Comparison of ENCODE assay signal across 9 cellular contexts in the genomic region with DNA sequence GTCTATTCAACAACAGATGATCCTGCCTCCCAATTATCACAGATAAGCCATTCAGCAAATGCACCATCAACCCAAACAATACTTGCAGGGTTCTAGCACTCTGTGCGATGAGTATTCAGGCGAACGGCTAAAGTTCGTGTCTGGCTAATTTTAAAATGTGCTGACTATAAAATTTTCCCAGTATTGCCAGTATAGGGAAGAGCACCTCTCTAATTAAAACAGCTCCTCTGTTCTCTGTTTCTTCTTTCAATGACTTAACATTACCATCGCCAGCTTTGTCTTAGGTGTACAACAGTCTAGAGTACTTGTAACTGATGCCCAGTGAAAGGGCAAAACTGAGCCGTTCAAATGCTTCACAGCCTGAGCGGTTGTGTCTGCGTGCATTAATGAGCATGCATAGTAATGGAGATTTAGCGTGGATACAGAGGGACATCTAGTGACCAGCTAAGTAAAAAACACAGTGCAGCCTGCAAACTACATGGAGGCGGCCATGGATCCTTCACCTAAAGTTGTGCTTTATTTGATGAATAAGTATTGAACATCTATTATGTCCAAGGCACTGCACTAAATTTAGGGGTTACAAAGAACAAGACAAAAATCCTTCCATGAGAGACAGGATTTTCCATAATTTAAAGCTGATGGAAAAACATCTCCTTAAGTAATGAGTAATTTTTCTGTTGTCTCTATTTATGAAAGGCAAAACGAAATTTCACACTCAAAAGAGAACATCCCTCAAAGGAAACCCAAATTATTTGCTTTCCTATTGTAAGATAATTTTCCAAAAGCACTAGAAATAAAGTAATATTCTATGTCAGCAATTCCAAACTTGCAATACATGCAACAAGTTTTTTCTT.
DNase-seq lines count a peak whose midpoint lies in the region; ATAC-seq, FAIRE-seq and TF ChIP-seq lines count a peak whose summit lies in the region.
"Had no signal": no experiment of that assay in that cellular context is flagged by ENCODE, and none has a peak within 500 bp of the region (broad histone marks: within the 10 kb centered on the region; RNA-seq: fewer than 3 reads in every experiment).

No MANE protein-coding gene starts in this region.

- H3K9me3 Mint-ChIP-seq in glutamatergic neuron (ENCODE audit: unreplicated experiment) (no peaks in the 10 kb centered on the region), T-cell (no peaks in the 10 kb centered on the region)

- TF ChIP-seq CTCF in WERI-Rb-1 (IDR thresholded peaks at IDR 0.05; ENCODE audit: low read depth, low read length) (peak; percentile 68), glutamatergic neuron (IDR thresholded peaks at IDR 0.05; ENCODE audit: partially characterized antibody, unreplicated experiment) (no peak)

- no peak overlapping the region for H3K27ac Mint-ChIP-seq in glutamatergic neuron (ENCODE audit: unreplicated experiment)
- no peak overlapping the region for H3K27ac Mint-ChIP-seq in T-cell

- H3K4me1 Mint-ChIP-seq in glutamatergic neuron (ENCODE audit: low read depth, unreplicated experiment), result no peaks in the 10 kb centered on the region
- no peaks in the 10 kb centered on the region for H3K4me1 Mint-ChIP-seq in T-cell

- peaks cover 4% of the 10 kb centered on the region for H3K4me1 ChIP-seq in ACC112 (ENCODE audit: control insufficient read depth, insufficient read depth, low read length, unreplicated experiment)

- no peaks in the 10 kb centered on the region for H3K27me3 ChIP-seq in ACC112 (ENCODE audit: insufficient read depth, low read length)
- peaks cover 97% of the 10 kb centered on the region for H3K27me3 ChIP-seq in WERI-Rb-1 (ENCODE audit: insufficient read depth, low read depth, severe bottlenecking)

- FAIRE-seq in GM12891 (lab: Jason Lieb, UNC), result no peak

- no peaks in the 10 kb centered on the region for H3K79me2 ChIP-seq in ACC112 (ENCODE audit: control insufficient read depth, insufficient read depth, low read length, unreplicated experiment)

- H3K9me3 ChIP-seq in WERI-Rb-1 (ENCODE audit: severe bottlenecking), result no peaks in the 10 kb centered on the region

- no peak for TF ChIP-seq POLR2A in GM12891 (IDR thresholded peaks at IDR 0.05; ENCODE audit: low read depth, low read length)

- POLR2A ChIA-PET in T-cell (lab: Charles Lee), result no interaction called here

- no peak for ATAC-seq in T-cell (replicated peaks in 1 of 4)
- no peak for ATAC-seq in GM18870 (IDR thresholded peaks at IDR 0.05; ENCODE audit: unreplicated experiment)

- H3K4me3 Mint-ChIP-seq in glutamatergic neuron (ENCODE audit: unreplicated experiment) (no peak overlapping the region), T-cell (no peak overlapping the region)

- H3K27me3 Mint-ChIP-seq in glutamatergic neuron (ENCODE audit: unreplicated experiment) (no peaks in the 10 kb centered on the region), T-cell (peaks cover 5 to 14% of the 10 kb centered on the region in 2 donors)

- H3K36me3 Mint-ChIP-seq in glutamatergic neuron (ENCODE audit: unreplicated experiment) (no peaks in the 10 kb centered on the region), T-cell (no peaks in the 10 kb centered on the region)

- DNase-seq in GM12891 (ENCODE audit: insufficient read length, low spot score), result peak; percentile 5
- peak; percentile 88 for DNase-seq in NCI-H2107 (lab: John Stamatoyannopoulos, UW)
- peak; percentile 39 for DNase-seq in WERI-Rb-1
- DNase-seq in glutamatergic neuron, result peak; percentile 27
- DNase-seq in putamen (ENCODE audit: low spot score), result peak; percentile 58
- no peak for DNase-seq in T-cell

- CTCF ChIA-PET in T-cell (lab: Charles Lee), result no interaction called here

- no peak overlapping the region for H3K4me3 ChIP-seq in ACC112 (ENCODE audit: low read depth, low read length)
- H3K4me3 ChIP-seq in WERI-Rb-1 (ENCODE audit: low read depth, low read length), result no peak overlapping the region

- H3K27ac ChIP-seq in ACC112 (ENCODE audit: low read depth, low read length), result no peak overlapping the region
- H3K27ac ChIP-seq in WERI-Rb-1, result no peak overlapping the region
- H3K27ac ChIP-seq: epithelial cell of prostate had no signal

- H3K36me3 ChIP-seq in ACC112 (ENCODE audit: insufficient read depth, low read length) (no peaks in the 10 kb centered on the region), WERI-Rb-1 (no peaks in the 10 kb centered on the region)

- H2AFZ ChIP-seq in ACC112 (ENCODE audit: low read length, unreplicated experiment), result peak overlapping the region; percentile 50

TF ChIP-seq in GM12891, 5 proteins besides CTCF, POLR2A, EP300 and RAD21:
- TF ChIP-seq POU2F2 (IDR thresholded peaks at IDR 0.05; ENCODE audit: low read depth, low read length), result peak; percentile 85
- TF ChIP-seq SPI1 (IDR thresholded peaks at IDR 0.05; ENCODE audit: low read depth, low read length), result no peak

Comparison
In these comparisons a context has a peak if more than half of its experiments do, and no peak if none do; other contexts are left out.
1. DNase-seq: peak in GM12891 (single experiment), NCI-H2107 (single experiment), WERI-Rb-1 (single experiment), glutamatergic neuron (single experiment) and putamen (single experiment); none in T-cell (0 of 34).